8 cellular contexts compared by ENCODE assay signal in genomic region chr6:16711551-16712249, GRCh38. TPM values are rescaled to one million over a fixed set of nuclear protein-coding genes. Genes with fewer than 3 reads are reported as not detected.
DNase-seq lines count a peak whose midpoint lies in the region; ATAC-seq and TF ChIP-seq lines count a peak whose summit lies in the region.

No MANE protein-coding gene starts in this region.

- intact Hi-C loops in left lung (cut with DNase I), result no loop called here

- no peaks in the 10 kb centered on the region for H3K36me3 ChIP-seq in left lung

- DNase-seq in DMS53 treated with DMSO at 0.1 percent for 48 hours (lab: John Stamatoyannopoulos, UW; ENCODE audit: unreplicated experiment) (peak; percentile 83), left lung (no peak), HPDE6-E6E7 (ENCODE audit: extremely low spot score) (no peak), NCI-H128 (lab: John Stamatoyannopoulos, UW; ENCODE audit: unreplicated experiment) (no peak)
- DNase-seq in activated CD4-positive, alpha-beta T cell treated with anti-CD3 and anti-CD28 coated beads, Interleukin-2, amount 50 U/mL, for 48 hours, result peak; percentile 50 to 60

- no peak for TF ChIP-seq CTCF in left lung (IDR thresholded peaks at IDR 0.05)

- ATAC-seq in HG02870 (IDR thresholded peaks at IDR 0.05; ENCODE audit: unreplicated experiment) (peak; percentile 12), left lung (no peak), HG02840 (IDR thresholded peaks at IDR 0.05; ENCODE audit: low FRiP score, unreplicated experiment) (no peak), GM18858 (IDR thresholded peaks at IDR 0.05; ENCODE audit: unreplicated experiment) (no peak)

- no peaks in the 10 kb centered on the region for H3K27me3 ChIP-seq in left lung

- peak overlapping the region; percentile 75 to 91 for H3K27ac ChIP-seq in left lung

- H3K9me3 ChIP-seq in left lung, result no peaks in the 10 kb centered on the region

- peak overlapping the region in 1 of 2 donors; percentile 2 for H3K4me3 ChIP-seq in left lung

- peaks cover 0 to 71% of the 10 kb centered on the region in 2 donors for H3K4me1 ChIP-seq in left lung

RNA-seq across cellular contexts. Expression of gene ATXN1, which starts 49.6 kb away (rescaled TPM):
- 10 to 100 TPM; 52.5 to 67.4 TPM for total RNA-seq in left lung

Comparison
In these comparisons a context has a peak if more than half of its experiments do, and no peak if none do; other contexts are left out.
1. DNase-seq: peak in DMS53 treated with DMSO at 0.1 percent for 48 hours (single experiment) and activated CD4-positive, alpha-beta T cell treated with anti-CD3 and anti-CD28 coated beads, Interleukin-2, amount 50 U/mL, for 48 hours (2 of 2); none in left lung (0 of 2), HPDE6-E6E7 (single experiment) and NCI-H128 (single experiment).